ENCODE assay signal across 11 cellular contexts in genomic region chr1:121517586-121518230, GRCh38.
DNase-seq lines count a peak whose midpoint lies in the region; ATAC-seq, FAIRE-seq and TF ChIP-seq lines count a peak whose summit lies in the region.
"Had no signal": no experiment of that assay in that cellular context is flagged by ENCODE, and none has a peak within 500 bp of the region (broad histone marks: within the 10 kb centered on the region; RNA-seq: fewer than 3 reads in every experiment).

No MANE protein-coding gene starts in this region.

- H3K4me2 ChIP-seq in GM23338 = peak overlapping the region; percentile 74

- POLR2A ChIA-PET in WTC11 (lab: Charles Lee) = interaction anchor here (0.6 kb wide), 1 partner anchor 90 kb away, joined by 4 read pairs; no protein-coding TSS in a partner anchor

- ATAC-seq in CD4-positive, CD25-positive, alpha-beta regulatory T cell (ENCODE audit: low read depth in 2 of 2) = no peak
- ATAC-seq in GM23338 (no peak), WTC11 (no peak), right lobe of liver (peak in 3 of 4 donors; percentile 9 to 23 (median 22)), GM18520 (IDR thresholded peaks at IDR 0.05; ENCODE audit: unreplicated experiment) (no peak), right cardiac atrium (no peak)
- ATAC-seq: HCT116, left lobe of liver had no signal

- no peak for DNase-seq in CD4-positive, CD25-positive, alpha-beta regulatory T cell
- no peak for DNase-seq in GM23338 (ENCODE audit: low spot score)
- no peak for DNase-seq in WTC11 (ENCODE audit: low spot score)
- no peak for DNase-seq in right lobe of liver
- DNase-seq in urothelium cell line (ENCODE audit: low spot score) = no peak
- DNase-seq in right cardiac atrium = no peak
- DNase-seq: activated CD4-positive, alpha-beta T cell treated with anti-CD3 and anti-CD28 coated beads, Interleukin-2, amount 50 U/mL, for 48 hours; NCI-H2171 treated with DMSO at 0.1 percent for 48 hours had no signal

- peak overlapping the region; percentile 89 for H3K4me3 ChIP-seq in CD4-positive, CD25-positive, alpha-beta regulatory T cell (ENCODE audit: low read depth, low read length)
- H3K4me3 ChIP-seq in GM23338 (no peak overlapping the region), right lobe of liver (peak overlapping the region; percentile 71 to 82 (median 71)), right cardiac atrium (ENCODE audit: low read length) (no peak overlapping the region)

- H3K4me1 ChIP-seq in CD4-positive, CD25-positive, alpha-beta regulatory T cell (ENCODE audit: control insufficient read depth, insufficient read depth, low read length, poor library complexity, severe bottlenecking) = peaks cover 37% of the 10 kb centered on the region
- H3K4me1 ChIP-seq in GM23338 (ENCODE audit: insufficient read depth) (peaks cover 9% of the 10 kb centered on the region; the same call in 1 of the 2 replicates), right lobe of liver (peaks cover 0 to 48% (median 5%) of the 10 kb centered on the region in 4 donors), right cardiac atrium (ENCODE audit: control insufficient read depth, insufficient read depth, low read length) (no peaks in the 10 kb centered on the region)

- H4K20me1 ChIP-seq in GM23338 (replicated peaks; ENCODE audit: insufficient read depth) = no peaks in the 10 kb centered on the region

- peaks cover 12 to 64% (median 48%) of the 10 kb centered on the region in 4 donors for H3K4me1 Mint-ChIP-seq in CD4-positive, CD25-positive, alpha-beta regulatory T cell
- peaks cover 18% of the 10 kb centered on the region for H3K4me1 Mint-ChIP-seq in GM23338
- peaks cover 22% of the 10 kb centered on the region for H3K4me1 Mint-ChIP-seq in WTC11

- FAIRE-seq in urothelium cell line (lab: Jason Lieb, UNC) = no peak

- H3K27me3 Mint-ChIP-seq in CD4-positive, CD25-positive, alpha-beta regulatory T cell = peaks cover 4% of the 10 kb centered on the region
- H3K27me3 Mint-ChIP-seq in GM23338 (ENCODE audit: insufficient read depth, low read depth, poor library complexity) (peaks cover 19% of the 10 kb centered on the region), WTC11 (ENCODE audit: low read depth) (peaks cover 15% of the 10 kb centered on the region)

- 19% methylated on average over 9 of the region's 9 CpGs for WGBS in right lobe of liver (ENCODE audit: insufficient coverage, low coverage, low lambda C conversion rate, missing lambda C conversion rate)
- WGBS in right cardiac atrium = 78% methylated on average over 9 of the region's 9 CpGs

- CTCF ChIA-PET in WTC11 (lab: Charles Lee) = no interaction called here

- H3K79me2 ChIP-seq in GM23338 (replicated peaks; ENCODE audit: insufficient read depth) = no peaks in the 10 kb centered on the region

- no peaks in the 10 kb centered on the region for H3K9me2 ChIP-seq in GM23338 (ENCODE audit: insufficient read depth)

- H3K4me3 Mint-ChIP-seq in CD4-positive, CD25-positive, alpha-beta regulatory T cell = peak overlapping the region; percentile 62 to 94 (median 84)
- H3K4me3 Mint-ChIP-seq in GM23338 = peak overlapping the region; percentile 83; the same call in 2 of the 3 replicates
- peak overlapping the region; percentile 78; the same call in 1 of the 2 replicates for H3K4me3 Mint-ChIP-seq in WTC11

- intact Hi-C loops in right lobe of liver (cut with DNase I) (no loop called here), right cardiac atrium (cut with DNase I) (no loop called here)

- no peaks in the 10 kb centered on the region for H3F3A ChIP-seq in GM23338 (replicated peaks; ENCODE audit: low read depth)

- peaks cover 0 to 4% (median 0%) of the 10 kb centered on the region in 7 donors for H3K9me3 Mint-ChIP-seq in CD4-positive, CD25-positive, alpha-beta regulatory T cell
- H3K9me3 Mint-ChIP-seq in GM23338 (peaks cover 13% of the 10 kb centered on the region), WTC11 (peaks cover 27% of the 10 kb centered on the region)

- no peaks in the 10 kb centered on the region for H3K9me3 ChIP-seq in CD4-positive, CD25-positive, alpha-beta regulatory T cell (ENCODE audit: control insufficient read depth in 2 of 2, low read length in 2 of 2)
- H3K9me3 ChIP-seq in right lobe of liver = no peaks in the 10 kb centered on the region
- no peaks in the 10 kb centered on the region for H3K9me3 ChIP-seq in right cardiac atrium (ENCODE audit: control insufficient read depth, low read length)

- H2AFZ ChIP-seq in GM23338 = no peak overlapping the region

- no peaks in the 10 kb centered on the region for H3K36me3 ChIP-seq in CD4-positive, CD25-positive, alpha-beta regulatory T cell (ENCODE audit: control insufficient read depth, insufficient read depth, low read length)
- H3K36me3 ChIP-seq in GM23338 (ENCODE audit: insufficient read depth) = no peaks in the 10 kb centered on the region
- no peaks in the 10 kb centered on the region for H3K36me3 ChIP-seq in right lobe of liver

- no peak for TF ChIP-seq CTCF in GM23338 (conservative IDR thresholded peaks at IDR 0.05; ENCODE audit: low read depth in 2 of 2)
- TF ChIP-seq CTCF in WTC11 (IDR thresholded peaks at IDR 0.05) = no peak
- no peak for TF ChIP-seq CTCF in right lobe of liver (IDR thresholded peaks at IDR 0.05)

- H3K27ac ChIP-seq in CD4-positive, CD25-positive, alpha-beta regulatory T cell (ENCODE audit: insufficient read depth, low read length, poor library complexity, severe bottlenecking) = no peak overlapping the region
- H3K27ac ChIP-seq in GM23338 (ENCODE audit: low read depth) (no peak overlapping the region), right lobe of liver (peak overlapping the region in 2 of 3 donors; percentile 78 to 96), right cardiac atrium (ENCODE audit: low read length) (no peak overlapping the region)

- TF ChIP-seq POLR2A in right lobe of liver (IDR thresholded peaks at IDR 0.05) = no peak

- H3K36me3 Mint-ChIP-seq in CD4-positive, CD25-positive, alpha-beta regulatory T cell = no peaks in the 10 kb centered on the region
- peaks cover 3% of the 10 kb centered on the region; the same call in 1 of the 3 replicates for H3K36me3 Mint-ChIP-seq in GM23338 (ENCODE audit: low read depth)
- peaks cover 7% of the 10 kb centered on the region; the same call in 1 of the 2 replicates for H3K36me3 Mint-ChIP-seq in WTC11

- H3K27me3 ChIP-seq in CD4-positive, CD25-positive, alpha-beta regulatory T cell (ENCODE audit: control insufficient read depth, insufficient read depth, low read length) = no peaks in the 10 kb centered on the region
- H3K27me3 ChIP-seq in GM23338 (ENCODE audit: insufficient read depth) = peaks cover 8% of the 10 kb centered on the region
- no peaks in the 10 kb centered on the region for H3K27me3 ChIP-seq in right lobe of liver
- H3K27me3 ChIP-seq in right cardiac atrium (ENCODE audit: control insufficient read depth, insufficient read depth) = no peaks in the 10 kb centered on the region

- peak overlapping the region in 2 of 3 donors; percentile 74 to 93 for H3K27ac Mint-ChIP-seq in CD4-positive, CD25-positive, alpha-beta regulatory T cell
- H3K27ac Mint-ChIP-seq in GM23338 (no peak overlapping the region), WTC11 (no peak overlapping the region)

TF ChIP-seq in GM23338, 12 proteins besides CTCF, POLR2A, EP300 and RAD21 (continues in another document):
- TF ChIP-seq POLR2AphosphoS5 (IDR thresholded peaks at IDR 0.05; ENCODE audit: low read depth) = no peak
- TF ChIP-seq, protein P1, sequence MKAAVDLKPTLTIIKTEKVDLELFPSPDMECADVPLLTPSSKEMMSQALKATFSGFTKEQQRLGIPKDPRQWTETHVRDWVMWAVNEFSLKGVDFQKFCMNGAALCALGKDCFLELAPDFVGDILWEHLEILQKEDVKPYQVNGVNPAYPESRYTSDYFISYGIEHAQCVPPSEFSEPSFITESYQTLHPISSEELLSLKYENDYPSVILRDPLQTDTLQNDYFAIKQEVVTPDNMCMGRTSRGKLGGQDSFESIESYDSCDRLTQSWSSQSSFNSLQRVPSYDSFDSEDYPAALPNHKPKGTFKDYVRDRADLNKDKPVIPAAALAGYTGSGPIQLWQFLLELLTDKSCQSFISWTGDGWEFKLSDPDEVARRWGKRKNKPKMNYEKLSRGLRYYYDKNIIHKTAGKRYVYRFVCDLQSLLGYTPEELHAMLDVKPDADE (IDR thresholded peaks at IDR 0.05) = no peak
- TF ChIP-seq STAT1 (IDR thresholded peaks at IDR 0.05; ENCODE audit: unreplicated experiment) = no peak
- no peak for TF ChIP-seq EZH2 (IDR thresholded peaks at IDR 0.05; ENCODE audit: low read depth, unreplicated experiment)
- TF ChIP-seq EZH2phosphoT487 (IDR thresholded peaks at IDR 0.05; ENCODE audit: unreplicated experiment) = no peak
- no peak for TF ChIP-seq JUNB (IDR thresholded peaks at IDR 0.05; ENCODE audit: unreplicated experiment)
- TF ChIP-seq NANOG (IDR thresholded peaks at IDR 0.05; ENCODE audit: borderline replicate concordance) = no peak
- TF ChIP-seq ZNF114 (CRISPR knock-in tag; IDR thresholded peaks at IDR 0.05) = no peak

TF ChIP-seq in WTC11, 78 proteins besides CTCF, POLR2A, EP300 and RAD21 (continues in another document):
- TF ChIP-seq ETV6 (CRISPR knock-in tag; IDR thresholded peaks at IDR 0.05) (no peak), NFYB (CRISPR knock-in tag; conservative IDR thresholded peaks at IDR 0.05; ENCODE audit: low read depth) (no peak), GABPB1 (CRISPR knock-in tag; IDR thresholded peaks at IDR 0.05) (no peak), JUN (CRISPR knock-in tag; IDR thresholded peaks at IDR 0.05) (no peak), IRF2 (CRISPR knock-in tag; IDR thresholded peaks at IDR 0.05; ENCODE audit: borderline replicate concordance, low read depth) (no peak)

Comparison
In these comparisons a context has a peak if more than half of its experiments do, and no peak if none do; other contexts are left out.
1. ATAC-seq: peak in right lobe of liver (3 of 4); none in CD4-positive, CD25-positive, alpha-beta regulatory T cell (0 of 2), GM23338 (single experiment), WTC11 (single experiment), GM18520 (single experiment) and right cardiac atrium (0 of 2).
2. H3K27ac ChIP-seq: peak in right lobe of liver (2 of 3); none in CD4-positive, CD25-positive, alpha-beta regulatory T cell (single experiment), GM23338 (single experiment) and right cardiac atrium (single experiment).
3. H3K4me3 ChIP-seq: peak in CD4-positive, CD25-positive, alpha-beta regulatory T cell (single experiment) and right lobe of liver (3 of 3); none in GM23338 (single experiment) and right cardiac atrium (single experiment).
4. H3K27ac Mint-ChIP-seq: peak in CD4-positive, CD25-positive, alpha-beta regulatory T cell (2 of 3); none in GM23338 (single experiment) and WTC11 (single experiment).
5. Peak in every context shown above with its lines, with median percentiles within 50 percentile points of each other: H3K4me3 Mint-ChIP-seq.